ENCODE assay signal across 20 cellular contexts in the genomic region with DNA sequence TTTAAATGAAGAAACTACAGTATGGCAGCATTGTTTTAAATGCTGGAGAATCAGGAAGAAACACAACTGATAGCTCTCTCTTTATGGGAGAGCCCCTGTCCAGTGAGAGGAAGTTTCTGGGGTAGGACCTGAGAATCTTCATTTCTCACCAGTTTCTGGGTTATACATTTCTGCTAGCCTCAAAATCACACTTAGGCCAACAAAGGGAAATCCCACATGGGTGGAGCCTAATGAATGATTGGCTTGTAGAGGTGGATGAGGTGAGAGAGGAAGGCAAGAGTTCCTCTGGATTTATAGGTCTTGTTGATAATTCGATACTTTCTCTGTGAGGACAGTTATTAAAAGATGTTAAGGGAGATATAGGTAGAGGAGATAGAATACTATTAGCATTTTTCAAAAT.
DNase-seq lines count a peak whose midpoint lies in the region; ATAC-seq and TF ChIP-seq lines count a peak whose summit lies in the region.
"Had no signal": no experiment of that assay in that cellular context is flagged by ENCODE, and none has a peak within 500 bp of the region (broad histone marks: within the 10 kb centered on the region; RNA-seq: fewer than 3 reads in every experiment).

No MANE protein-coding gene starts in this region.

- no peaks in the 10 kb centered on the region for H3K9me3 ChIP-seq in ovary
- H3K9me3 ChIP-seq: thyroid gland had no signal

- no peak for TF ChIP-seq CTCF in ovary (IDR thresholded peaks at IDR 0.05)

- 91 to 100% (median 95%) methylated on average over 1 of the region's 1 CpG for WGBS in ovary, 3 donors

- no peaks in the 10 kb centered on the region for H3K36me3 ChIP-seq in ovary
- no peaks in the 10 kb centered on the region for H3K36me3 ChIP-seq in H7 (replicated peaks; ENCODE audit: control insufficient read depth, insufficient read depth, low read length)
- H3K36me3 ChIP-seq: thyroid gland had no signal

- H3K27me3 Mint-ChIP-seq in T-helper 2 cell treated with Interferon-gamma antibody and Interleukin-4, amounts not matched to agents 5 μg/mL and 100 μg/mL, for 36 hours (ENCODE audit: low read depth), result no peaks in the 10 kb centered on the region
- H3K27me3 Mint-ChIP-seq: activated CD4-positive, alpha-beta T cell treated with anti-CD3 and anti-CD28 coated beads for 36 hours; B cell had no signal

- no peak for TF ChIP-seq EP300 in ovary (IDR thresholded peaks at IDR 0.05)

- H3K4me1 ChIP-seq in ovary (ENCODE audit: insufficient read depth), result no peaks in the 10 kb centered on the region
- H3K4me1 ChIP-seq: thyroid gland had no signal

- H3K27me3 ChIP-seq in ovary (no peaks in the 10 kb centered on the region), H7 (ENCODE audit: control insufficient read depth, insufficient read depth, low read length) (no peaks in the 10 kb centered on the region)
- H3K27me3 ChIP-seq: thyroid gland had no signal

- no peak overlapping the region for H3K27ac ChIP-seq in ovary
- H3K27ac ChIP-seq: thyroid gland had no signal

- ATAC-seq in GM18861 (IDR thresholded peaks at IDR 0.05; ENCODE audit: unreplicated experiment) (peak; percentile 77), GM21367 (IDR thresholded peaks at IDR 0.05; ENCODE audit: unreplicated experiment) (peak; percentile 77), HG02763 (IDR thresholded peaks at IDR 0.05; ENCODE audit: unreplicated experiment) (peak; percentile 74), HG03558 (IDR thresholded peaks at IDR 0.05; ENCODE audit: extremely low read depth, unreplicated experiment) (peak; percentile 61), sciatic nerve (no peak)
- ATAC-seq: activated CD4-positive, alpha-beta T cell treated with anti-CD3 and anti-CD28 coated beads for 36 hours had no signal

- no peak for DNase-seq in T-helper 2 cell treated with Interferon-gamma antibody and Interleukin-4, amounts not matched to agents 5 μg/mL and 100 μg/mL, for 36 hours (ENCODE audit: low spot score)
- no peak for DNase-seq in ovary
- DNase-seq in H7, result no peak
- DNase-seq in sciatic nerve (ENCODE audit: low spot score), result no peak
- DNase-seq: activated CD4-positive, alpha-beta T cell treated with anti-CD3 and anti-CD28 coated beads for 36 hours; DMS153; GOT3; NCI-H1105; NCI-H2171 treated with DMSO at 0.1 percent for 48 hours; retina; Right ventricle myocardium superior; stimulated activated CD8-positive, alpha-beta memory T cell treated with anti-CD3 and anti-CD28 coated beads, Interleukin-4, amount 100 ng/mL, for 48 hours; T-helper 2 cell; thyroid gland had no signal

- H3K4me3 ChIP-seq in ovary (no peak overlapping the region), H7 (ENCODE audit: insufficient read depth, low read depth, low read length) (no peak overlapping the region)
- H3K4me3 ChIP-seq: thyroid gland had no signal

- peaks cover 2% of the 10 kb centered on the region for H3K9me3 Mint-ChIP-seq in T-helper 2 cell treated with Interferon-gamma antibody and Interleukin-4, amounts not matched to agents 5 μg/mL and 100 μg/mL, for 36 hours
- H3K9me3 Mint-ChIP-seq: nephron had no signal

- no peaks in the 10 kb centered on the region for H3K4me1 Mint-ChIP-seq in T-helper 2 cell treated with Interferon-gamma antibody and Interleukin-4, amounts not matched to agents 5 μg/mL and 100 μg/mL, for 36 hours (ENCODE audit: low read depth)
- H3K4me1 Mint-ChIP-seq: activated CD4-positive, alpha-beta T cell treated with anti-CD3 and anti-CD28 coated beads for 36 hours; nephron had no signal

- no peak overlapping the region for H3K27ac Mint-ChIP-seq in T-helper 2 cell treated with Interferon-gamma antibody and Interleukin-4, amounts not matched to agents 5 μg/mL and 100 μg/mL, for 36 hours
- H3K27ac Mint-ChIP-seq: activated CD4-positive, alpha-beta T cell treated with anti-CD3 and anti-CD28 coated beads for 36 hours; B cell; nephron had no signal

- H3K36me3 Mint-ChIP-seq in T-helper 2 cell treated with Interferon-gamma antibody and Interleukin-4, amounts not matched to agents 5 μg/mL and 100 μg/mL, for 36 hours (ENCODE audit: low read depth), result no peaks in the 10 kb centered on the region

- H3K4me3 Mint-ChIP-seq in T-helper 2 cell treated with Interferon-gamma antibody and Interleukin-4, amounts not matched to agents 5 μg/mL and 100 μg/mL, for 36 hours, result no peak overlapping the region
- H3K4me3 Mint-ChIP-seq: activated CD4-positive, alpha-beta T cell treated with anti-CD3 and anti-CD28 coated beads for 36 hours; B cell; nephron had no signal

- intact Hi-C loops in ovary (cut with DNase I) (no loop called here), sciatic nerve (cut with DNase I) (no loop called here)

- TF ChIP-seq POLR2A in ovary (IDR thresholded peaks at IDR 0.05), result no peak
